ENCODE assay signal across 1 cellular context in the genomic region with DNA sequence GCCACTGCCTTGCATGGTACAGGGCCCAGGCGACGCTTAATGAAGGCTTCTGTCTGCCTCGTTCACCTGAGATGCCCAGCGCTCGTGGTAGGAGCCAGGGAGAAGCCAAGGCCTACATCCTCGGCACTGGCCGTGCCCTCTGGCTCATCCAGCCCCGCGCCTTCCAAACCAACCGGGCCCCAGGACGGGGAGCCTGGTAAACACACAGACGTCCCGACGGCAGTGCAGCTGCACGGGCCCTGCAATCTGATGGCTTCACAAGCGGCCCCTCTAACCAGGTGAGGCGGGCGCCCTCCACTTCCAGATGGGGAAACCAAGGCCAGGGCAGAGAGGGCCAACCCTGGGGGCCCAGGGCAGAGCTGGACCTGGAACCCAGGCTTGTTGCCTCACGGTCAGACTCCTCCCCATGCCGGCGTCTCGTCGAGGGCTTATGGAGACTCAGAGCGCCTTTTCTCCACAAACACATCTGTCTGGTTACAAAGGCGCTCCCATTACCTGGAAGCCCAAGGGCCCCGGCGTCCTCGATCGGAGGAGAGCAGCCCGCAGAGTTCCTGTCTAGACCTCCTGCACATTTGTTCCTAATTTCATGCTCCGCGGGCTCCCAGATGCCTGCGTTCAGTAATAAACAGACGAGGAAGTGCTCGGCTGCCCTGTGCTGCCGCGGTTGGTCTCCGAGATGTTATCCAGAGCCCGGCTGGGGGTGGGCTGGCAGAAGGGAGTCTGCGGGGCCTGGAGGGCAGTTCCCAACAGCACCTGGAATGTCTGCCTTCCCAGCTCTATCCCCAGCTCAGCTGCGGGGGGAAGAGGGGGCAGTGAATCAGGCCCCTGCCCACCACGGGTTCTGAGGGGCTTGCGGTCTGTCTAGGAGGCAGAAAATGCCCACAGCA.
TF ChIP-seq lines count a peak whose summit lies in the region.

No MANE protein-coding gene starts in this region.

TF ChIP-seq in SK-N-SH, 30 proteins besides CTCF, POLR2A, EP300 and RAD21:
- TF ChIP-seq MXI1 (IDR thresholded peaks at IDR 0.05; ENCODE audit: low read depth, low read length): peak; percentile 61; the same call in 1 of the 2 replicates
- TF ChIP-seq YY1 (IDR thresholded peaks at IDR 0.05; ENCODE audit: low read depth): no peak
- TF ChIP-seq IRF3 (IDR thresholded peaks at IDR 0.05; ENCODE audit: low read depth, low read length): no peak
- peak; percentile 99 for TF ChIP-seq FOXJ3 (CRISPR knock-in tag; IDR thresholded peaks at IDR 0.05)
- peak; percentile 66 for TF ChIP-seq POLR2AphosphoS5 (IDR thresholded peaks at IDR 0.05; ENCODE audit: low read depth, low read length)
- peak; percentile 91 for TF ChIP-seq CHD2 (IDR thresholded peaks at IDR 0.05; ENCODE audit: low read length, partially characterized antibody)
- peak; percentile 92 for TF ChIP-seq RCOR1 (IDR thresholded peaks at IDR 0.05; ENCODE audit: low read length)
- peak; percentile 95 for TF ChIP-seq GATA2 (CRISPR knock-in tag; IDR thresholded peaks at IDR 0.05)
- no peak for TF ChIP-seq FOXM1 (IDR thresholded peaks at IDR 0.05; ENCODE audit: low read depth)
- no peak for TF ChIP-seq USF2 (IDR thresholded peaks at IDR 0.05; ENCODE audit: borderline replicate concordance, low read depth, low read length)
- peak; percentile 72 for TF ChIP-seq TCF12 (IDR thresholded peaks at IDR 0.05)
TF ChIP-seq in SK-N-SH: peak in this region for 7.
